25 cellular contexts compared by ENCODE assay signal in the genomic region with DNA sequence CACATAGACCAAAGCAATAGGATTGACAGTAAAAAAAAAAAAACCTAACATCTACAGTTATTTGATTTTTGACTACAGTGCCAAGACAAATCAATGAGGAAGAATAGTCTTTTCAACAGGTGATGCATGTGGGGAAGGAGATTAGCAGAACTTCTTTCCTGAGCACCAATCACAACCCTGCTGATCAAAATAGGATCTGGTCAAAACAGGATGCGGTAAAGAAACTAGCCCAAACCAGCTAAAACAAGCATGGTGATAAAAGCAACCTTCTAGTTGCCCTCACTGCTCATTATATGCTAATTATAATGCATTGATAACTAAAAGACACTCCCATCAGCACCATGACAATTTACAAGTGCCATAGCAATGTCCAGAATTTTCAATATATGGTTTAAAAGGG.
"Had no signal": no experiment of that assay in that cellular context is flagged by ENCODE, and none has a peak within 500 bp of the region (broad histone marks: within the 10 kb centered on the region; RNA-seq: fewer than 3 reads in every experiment).

No MANE protein-coding gene starts in this region.

- ATAC-seq: activated T-helper 17 cell treated with anti-CD3 and anti-CD28 coated beads, Interleukin-2, amount 50 U/mL, for 72 hours; PC-3; T-cell had no signal

- H3K27me3 Mint-ChIP-seq: activated CD4-positive, alpha-beta memory T cell treated with anti-CD3 and anti-CD28 coated beads, Interleukin-2, amount 10 ng/mL, durations not matched to agents 7 days and 5 days; activated CD4-positive, alpha-beta T cell treated with anti-CD3 and anti-CD28 coated beads, Interleukin-2, amount 10 ng/mL, durations not matched to agents 7 days and 5 days; activated T-helper 17 cell treated with anti-CD3 and anti-CD28 coated beads, Interleukin-2, amount 50 U/mL, for 72 hours; T-cell had no signal

- H3K4me1 Mint-ChIP-seq: activated CD4-positive, alpha-beta memory T cell treated with anti-CD3 and anti-CD28 coated beads, Interleukin-2, amount 10 ng/mL, durations not matched to agents 7 days and 5 days; activated CD4-positive, alpha-beta T cell treated with anti-CD3 and anti-CD28 coated beads, Interleukin-2, amount 10 ng/mL, durations not matched to agents 7 days and 5 days; activated T-helper 17 cell treated with anti-CD3 and anti-CD28 coated beads, Interleukin-2, amount 50 U/mL, for 72 hours; T-cell had no signal

- H3K27me3 ChIP-seq: breast epithelium had no signal

- H3K4me3 ChIP-seq: breast epithelium had no signal

- H3K4me1 ChIP-seq: breast epithelium had no signal

- H3K9me3 ChIP-seq: breast epithelium had no signal

- H3K4me3 Mint-ChIP-seq: activated CD4-positive, alpha-beta memory T cell treated with anti-CD3 and anti-CD28 coated beads, Interleukin-2, amount 10 ng/mL, durations not matched to agents 7 days and 5 days; activated CD4-positive, alpha-beta T cell treated with anti-CD3 and anti-CD28 coated beads, Interleukin-2, amount 10 ng/mL, durations not matched to agents 7 days and 5 days; activated T-helper 17 cell treated with anti-CD3 and anti-CD28 coated beads, Interleukin-2, amount 50 U/mL, for 72 hours; T-cell had no signal

- H3K27ac ChIP-seq: breast epithelium, VCaP had no signal

- H3K36me3 Mint-ChIP-seq: T-cell had no signal

- DNase-seq: activated CD4-positive, alpha-beta memory T cell treated with anti-CD3 and anti-CD28 coated beads, Interleukin-2, amount 10 ng/mL, durations not matched to agents 7 days and 5 days; activated CD4-positive, alpha-beta T cell treated with anti-CD3 and anti-CD28 coated beads, Interleukin-2, amount 10 ng/mL, durations not matched to agents 7 days and 5 days; activated CD4-positive, CD25-positive, alpha-beta regulatory T cell; activated gamma-delta T cell; activated naive CD4-positive, alpha-beta T cell treated with anti-CD3 and anti-CD28 coated beads, Interleukin-2, amount 50 U/mL, for 16 hours; activated T-cell treated with anti-CD3 and anti-CD28 coated beads for 4 hours; activated T-cell treated with anti-CD3 and anti-CD28 coated beads, Interleukin-2, amount 50 U/mL, for 48 hours; aorta; caudate nucleus; Kasumi-1; NCI-H1092; NCI-H1417; NCI-H2029; NCI-H2107; NCI-H2171 treated with DMSO at 0.1 percent for 48 hours; NCI-H226; NCI-H526; NCI-H774; PC-3; SIG-M5; T-cell; T1000 had no signal

- H3K27ac Mint-ChIP-seq: activated CD4-positive, alpha-beta memory T cell treated with anti-CD3 and anti-CD28 coated beads, Interleukin-2, amount 10 ng/mL, durations not matched to agents 7 days and 5 days; activated CD4-positive, alpha-beta T cell treated with anti-CD3 and anti-CD28 coated beads, Interleukin-2, amount 10 ng/mL, durations not matched to agents 7 days and 5 days; activated T-helper 17 cell treated with anti-CD3 and anti-CD28 coated beads, Interleukin-2, amount 50 U/mL, for 72 hours; T-cell had no signal
